ENCODE assay signal across 9 cellular contexts in genomic region chr18:45197526-45197970, GRCh38.
DNase-seq lines count a peak whose midpoint lies in the region; ATAC-seq, FAIRE-seq and TF ChIP-seq lines count a peak whose summit lies in the region.
"Had no signal": no experiment of that assay in that cellular context is flagged by ENCODE, and none has a peak within 500 bp of the region (broad histone marks: within the 10 kb centered on the region; RNA-seq: fewer than 3 reads in every experiment).

No MANE protein-coding gene starts in this region.

- no peak for TF ChIP-seq POLR2A in K562 (conservative IDR thresholded peaks at IDR 0.05)

- DNase-seq in Caki2 (ENCODE audit: low read depth) (peak; percentile 45), K562 (ENCODE audit: extremely low read depth in 1 of 4, low spot score in 3 of 4) (no peak), SHP77 (lab: John Stamatoyannopoulos, UW) (no peak), SK-N-DZ (ENCODE audit: low spot score) (no peak), COR-L47 (lab: John Stamatoyannopoulos, UW) (no peak), nephron progenitor cell (no peak)
- DNase-seq: activated naive CD8-positive, alpha-beta T cell treated with anti-CD3 and anti-CD28 coated beads, Interleukin-2, amount 50 U/mL, for 24 hours had no signal

- H4K20me1 ChIP-seq in K562 (replicated peaks; ENCODE audit: control insufficient read depth, insufficient read depth, low read length), result no peaks in the 10 kb centered on the region

- no peak overlapping the region for H3K27ac Mint-ChIP-seq in nephron progenitor cell
- H3K27ac Mint-ChIP-seq: activated naive CD8-positive, alpha-beta T cell treated with anti-CD3 and anti-CD28 coated beads, Interleukin-2, amount 50 U/mL, for 24 hours had no signal

- no peak overlapping the region for H3K4me3 Mint-ChIP-seq in nephron progenitor cell
- H3K4me3 Mint-ChIP-seq: activated naive CD8-positive, alpha-beta T cell treated with anti-CD3 and anti-CD28 coated beads, Interleukin-2, amount 50 U/mL, for 24 hours had no signal

- no peaks in the 10 kb centered on the region for H3K79me2 ChIP-seq in K562 (ENCODE audit: control insufficient read depth, insufficient read depth, low read length)

- no peak for TF ChIP-seq RAD21 in K562 (CRISPR knock-in tag; conservative IDR thresholded peaks at IDR 0.05 in 1 of 2, IDR thresholded peaks at IDR 0.05 in 1 of 2)

- WGBS in K562 (ENCODE audit: insufficient coverage, low coverage, missing lambda C conversion rate), result 0% methylated on average over 5 of the region's 5 CpGs

- no peak overlapping the region for H3K4me3 ChIP-seq in K562

- no peaks in the 10 kb centered on the region for H3K36me3 ChIP-seq in K562 (ENCODE audit: control insufficient read depth, insufficient read depth, low read length)

- ATAC-seq in GM19328 (IDR thresholded peaks at IDR 0.05; ENCODE audit: unreplicated experiment) (peak; percentile 92), HG03139 (IDR thresholded peaks at IDR 0.05; ENCODE audit: unreplicated experiment) (peak; percentile 97), K562 (no peak)
- ATAC-seq: activated naive CD8-positive, alpha-beta T cell treated with anti-CD3 and anti-CD28 coated beads, Interleukin-2, amount 50 U/mL, for 24 hours had no signal

- H3K9me3 ChIP-seq in K562 (replicated peaks; ENCODE audit: control insufficient read depth, insufficient read depth, low read depth, low read length), result no peaks in the 10 kb centered on the region

- H3K27me3 Mint-ChIP-seq in nephron progenitor cell (ENCODE audit: low read depth, poor library complexity), result peaks cover 4% of the 10 kb centered on the region

- no peak overlapping the region for H3K4me2 ChIP-seq in K562 (ENCODE audit: insufficient read depth, low read length)

- in situ Hi-C loops in Caki2 (cut with HindIII; ENCODE audit: low pct_unique_long_range_greater_than_20kb, low sequenced_read_pairs) (no loop called here), K562 (cut with MboI) (no loop called here)

- H3K9ac ChIP-seq in K562 (ENCODE audit: insufficient read depth in 1 of 2, low read depth in 2 of 2, low read length in 2 of 2), result no peak overlapping the region

- H3K4me1 Mint-ChIP-seq in nephron progenitor cell, result peaks cover 5% of the 10 kb centered on the region
- H3K4me1 Mint-ChIP-seq: activated naive CD8-positive, alpha-beta T cell treated with anti-CD3 and anti-CD28 coated beads, Interleukin-2, amount 50 U/mL, for 24 hours had no signal

- intact Hi-C loops in K562 (cut with micrococcal nuclease), result no loop called here

- no peak overlapping the region for H3K27ac ChIP-seq in K562 (ENCODE audit: extremely low read depth, low read depth, low read length)

- peaks cover 5% of the 10 kb centered on the region for H3K9me3 Mint-ChIP-seq in nephron progenitor cell
- H3K9me3 Mint-ChIP-seq: activated naive CD8-positive, alpha-beta T cell treated with anti-CD3 and anti-CD28 coated beads, Interleukin-2, amount 50 U/mL, for 24 hours had no signal

- no peaks in the 10 kb centered on the region for H3K36me3 Mint-ChIP-seq in nephron progenitor cell (ENCODE audit: low read depth)

- no TSS peak for BruUV-seq in K562 (replicated peaks; lab: Mats Ljungman, UMichigan)

- TF ChIP-seq CTCF in K562 (IDR thresholded peaks at IDR 0.05 in 2 of 3, conservative IDR thresholded peaks at IDR 0.05 in 1 of 3; ENCODE audit: insufficient read depth in 2 of 3, low read depth in 1 of 3, low read length in 3 of 3) (no peak), nephron progenitor cell (IDR thresholded peaks at IDR 0.05) (no peak)

- H3K4me1 ChIP-seq in K562 (replicated peaks in 1 of 2; ENCODE audit: control insufficient read depth in 2 of 2, insufficient read depth in 2 of 2, low read length in 2 of 2), result no peaks in the 10 kb centered on the region

- no peaks in the 10 kb centered on the region for H3K27me3 ChIP-seq in K562 (ENCODE audit: control insufficient read depth in 2 of 2, insufficient read depth in 2 of 2, low read length in 2 of 2)

- FAIRE-seq in K562 (lab: Jason Lieb, UNC), result no peak

- CTCF ChIA-PET in K562 (lab: Yijun Ruan, JAX; ENCODE audit: low intra/inter-chr PET ratio), result no interaction called here

- no peaks in the 10 kb centered on the region for H3K9me1 ChIP-seq in K562 (ENCODE audit: control insufficient read depth, insufficient read depth, low read length)

- no peak overlapping the region for H2AFZ ChIP-seq in K562 (ENCODE audit: low read depth, low read length)

- TF ChIP-seq EP300 in K562 (IDR thresholded peaks at IDR 0.05; ENCODE audit: low read length), result no peak

- POLR2A ChIA-PET in K562 (lab: Yijun Ruan, JAX), result interaction anchor here (0.6 to 1.1 kb wide), 2 partner anchors 22 to 1713 kb away, joined by 3 read pairs; no protein-coding TSS in a partner anchor

TF ChIP-seq in K562, 482 proteins besides CTCF, POLR2A, EP300 and RAD21:
- peak; percentile 78 for TF ChIP-seq C11orf30 (IDR thresholded peaks at IDR 0.05; ENCODE audit: low read depth)
- TF ChIP-seq MXD1 (CRISPR knock-in tag; IDR thresholded peaks at IDR 0.05; ENCODE audit: borderline replicate concordance, poor library complexity, severe bottlenecking), result no peak
- TF ChIP-seq NFE2 (IDR thresholded peaks at IDR 0.05; ENCODE audit: low read depth), result peak; percentile 59
- TF ChIP-seq, protein P1, sequence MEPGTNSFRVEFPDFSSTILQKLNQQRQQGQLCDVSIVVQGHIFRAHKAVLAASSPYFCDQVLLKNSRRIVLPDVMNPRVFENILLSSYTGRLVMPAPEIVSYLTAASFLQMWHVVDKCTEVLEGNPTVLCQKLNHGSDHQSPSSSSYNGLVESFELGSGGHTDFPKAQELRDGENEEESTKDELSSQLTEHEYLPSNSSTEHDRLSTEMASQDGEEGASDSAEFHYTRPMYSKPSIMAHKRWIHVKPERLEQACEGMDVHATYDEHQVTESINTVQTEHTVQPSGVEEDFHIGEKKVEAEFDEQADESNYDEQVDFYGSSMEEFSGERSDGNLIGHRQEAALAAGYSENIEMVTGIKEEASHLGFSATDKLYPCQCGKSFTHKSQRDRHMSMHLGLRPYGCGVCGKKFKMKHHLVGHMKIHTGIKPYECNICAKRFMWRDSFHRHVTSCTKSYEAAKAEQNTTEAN (CRISPR knock-in tag; IDR thresholded peaks at IDR 0.05), result no peak
- peak; percentile 55; the same call in 1 of the 2 replicates for TF ChIP-seq MAFK (IDR thresholded peaks at IDR 0.05; ENCODE audit: low read length)
- TF ChIP-seq NFE2L1 (tag; IDR thresholded peaks at IDR 0.05; ENCODE audit: borderline replicate concordance, low read depth), result peak; percentile 15; the same call in 1 of the 2 replicates
- peak; percentile 80 for TF ChIP-seq MAFG (tag; conservative IDR thresholded peaks at IDR 0.05)
- TF ChIP-seq MAFF (IDR thresholded peaks at IDR 0.05; ENCODE audit: low read length), result peak; percentile 57; the same call in 1 of the 2 replicates
- peak; percentile 85 for TF ChIP-seq ZNF316 (IDR thresholded peaks at IDR 0.05)
TF ChIP-seq in K562: peak in this region for 7.
